Comparison of ENCODE assay signal across 8 cellular contexts in the genomic region with DNA sequence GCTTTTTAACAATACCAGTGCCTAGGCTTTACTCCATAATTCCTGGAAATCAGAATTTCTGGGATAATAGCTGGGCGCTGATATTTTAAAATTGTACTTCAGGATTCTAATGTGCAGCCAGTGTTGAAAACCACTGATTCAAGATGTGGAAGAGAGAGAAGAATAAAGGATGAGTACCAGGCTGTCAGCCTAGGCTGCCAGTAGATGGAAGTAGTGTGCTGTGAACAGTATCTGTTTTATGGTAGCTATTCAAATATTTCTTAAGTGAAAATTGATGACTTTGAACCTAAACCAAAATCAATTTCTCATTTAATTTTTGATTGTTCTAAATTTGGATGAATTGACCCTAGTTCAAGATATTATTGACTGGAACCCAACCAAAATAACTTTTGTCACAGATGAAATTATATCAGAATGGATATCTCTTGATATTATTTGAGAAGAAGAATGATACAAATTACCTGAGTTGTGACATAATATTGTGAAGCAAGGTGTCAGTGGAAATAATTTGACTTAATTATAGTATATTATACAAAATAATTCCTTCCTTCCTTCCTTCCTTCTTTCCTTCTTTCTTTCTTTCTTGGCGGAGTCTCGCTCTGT.
DNase-seq lines count a peak whose midpoint lies in the region; ATAC-seq and TF ChIP-seq lines count a peak whose summit lies in the region.

No MANE protein-coding gene starts in this region.

- H3K4me3 ChIP-seq in AG09309 (ENCODE audit: control insufficient read depth, low read depth, low read length) (no peak overlapping the region), GM12865 (ENCODE audit: low read depth, low read length) (no peak overlapping the region), NB4 (ENCODE audit: low read depth, low read length) (no peak overlapping the region), psoas muscle (no peak overlapping the region)

- H3K27ac ChIP-seq in foreskin keratinocyte (no peak overlapping the region), psoas muscle (no peak overlapping the region)

- no peaks in the 10 kb centered on the region for H3K36me3 ChIP-seq in psoas muscle (ENCODE audit: insufficient read depth in 1 of 2, low read depth in 1 of 2)

- ATAC-seq in foreskin keratinocyte (peak; percentile 35), psoas muscle (peak in 3 of 4 donors; percentile 63 to 78 (median 67)), HG03159 (IDR thresholded peaks at IDR 0.05; ENCODE audit: unreplicated experiment) (no peak), GM18870 (IDR thresholded peaks at IDR 0.05; ENCODE audit: unreplicated experiment) (no peak)

- TF ChIP-seq POLR2A in NB4 (IDR thresholded peaks at IDR 0.05; ENCODE audit: extremely low read depth, insufficient read length), result no peak

- DNase-seq in AG09309 (ENCODE audit: low read depth) (peak; percentile 33), GM12865 (ENCODE audit: low read depth) (peak; percentile 75), NB4 (ENCODE audit: low read depth) (peak; percentile 80), UCSD-AML1 (lab: John Stamatoyannopoulos, UW; ENCODE audit: unreplicated experiment) (peak; percentile 19), foreskin keratinocyte (peak in 1 of 2 donors; percentile 39), psoas muscle (no peak)

- no peaks in the 10 kb centered on the region for H3K4me1 ChIP-seq in foreskin keratinocyte
- H3K4me1 ChIP-seq in psoas muscle, result no peaks in the 10 kb centered on the region

- intact Hi-C loops in psoas muscle (cut with DNase I), result loop anchor here in 1 of 2 donors (10.0 kb wide), 1 partner anchor 421 kb away; no protein-coding TSS in a partner anchor

- no peaks in the 10 kb centered on the region for H3K27me3 ChIP-seq in foreskin keratinocyte
- no peaks in the 10 kb centered on the region for H3K27me3 ChIP-seq in psoas muscle (ENCODE audit: insufficient read depth in 3 of 3, low read length in 2 of 3)

- no peaks in the 10 kb centered on the region for H3K9me3 ChIP-seq in psoas muscle

- WGBS in psoas muscle, 3 donors, result 71 to 77% (median 72%) methylated on average over 3 of the region's 3 CpGs

- peak; percentile 79 for TF ChIP-seq CTCF in AG09309 (IDR thresholded peaks at IDR 0.05; ENCODE audit: control insufficient read depth, insufficient read depth, low read depth, low read length, missing control alignments)
- peak; percentile 74 for TF ChIP-seq CTCF in GM12865 (IDR thresholded peaks at IDR 0.05; ENCODE audit: insufficient read depth, low read depth, low read length, missing control alignments)
- TF ChIP-seq CTCF in NB4 (IDR thresholded peaks at IDR 0.05; ENCODE audit: low read depth, low read length), result peak; percentile 89
- TF ChIP-seq CTCF in foreskin keratinocyte (conservative IDR thresholded peaks at IDR 0.05), result peak; percentile 87
- peak; percentile 65 for TF ChIP-seq CTCF in psoas muscle (IDR thresholded peaks at IDR 0.05)

Comparison
In these comparisons a context has a peak if more than half of its experiments do, and no peak if none do; other contexts are left out.
1. DNase-seq: peak in AG09309 (single experiment), GM12865 (single experiment), NB4 (single experiment) and UCSD-AML1 (single experiment); none in psoas muscle (0 of 2).
2. ATAC-seq: peak in foreskin keratinocyte (single experiment) and psoas muscle (3 of 4); none in HG03159 (single experiment) and GM18870 (single experiment).
3. Peak in every context shown above with its lines, with median percentiles within 50 percentile points of each other: CTCF ChIP-seq.